ENCODE assay signal across 19 cellular contexts in genomic region chr5:76657683-76658311, GRCh38. TPM values are rescaled to one million over a fixed set of nuclear protein-coding genes. Genes with fewer than 3 reads are reported as not detected.
DNase-seq lines count a peak whose midpoint lies in the region; ATAC-seq and TF ChIP-seq lines count a peak whose summit lies in the region.
"Had no signal": no experiment of that assay in that cellular context is flagged by ENCODE, and none has a peak within 500 bp of the region (broad histone marks: within the 10 kb centered on the region; RNA-seq: fewer than 3 reads in every experiment).

No MANE protein-coding gene starts in this region.

- 61 to 66% methylated on average over 6 of the region's 6 CpGs for WGBS in thyroid gland, 2 donors
- WGBS in GM23248 (ENCODE audit: low coverage in 1 of 2, low lambda C conversion rate in 2 of 2, missing lambda C conversion rate in 2 of 2), 2 experiments, result 48 to 51% methylated on average over 6 of the region's 6 CpGs

- POLR2A ChIA-PET in RWPE1 (lab: Yijun Ruan, JAX; ENCODE audit: low non-redundant PET), result no interaction called here

- no peaks in the 10 kb centered on the region for H3K9me3 ChIP-seq in left ventricle myocardium inferior (replicated peaks)
- H3K9me3 ChIP-seq in thyroid gland, result no peaks in the 10 kb centered on the region
- H3K9me3 ChIP-seq in tibial artery, result no peaks in the 10 kb centered on the region
- H3K9me3 ChIP-seq in GM23248 (ENCODE audit: low read depth), result no peaks in the 10 kb centered on the region
- H3K9me3 ChIP-seq: Caco-2, colonic mucosa, lower lobe of right lung, MG63 had no signal

- H3F3A ChIP-seq in GM23248 (ENCODE audit: insufficient read depth), result no peaks in the 10 kb centered on the region

- H3K4me3 Mint-ChIP-seq in activated T-helper 17 cell treated with anti-CD3 and anti-CD28 coated beads, Interleukin-2, amount 50 U/mL, for 72 hours, result no peak overlapping the region
- H3K4me3 Mint-ChIP-seq in immature natural killer cell, result no peak overlapping the region
- H3K4me3 Mint-ChIP-seq: activated CD4-positive, alpha-beta memory T cell treated with anti-CD3 and anti-CD28 coated beads for 36 hours had no signal

- H3K36me3 ChIP-seq in left ventricle myocardium inferior (no peaks in the 10 kb centered on the region), thyroid gland (peaks cover 0 to 2% of the 10 kb centered on the region in 2 donors), tibial artery (no peaks in the 10 kb centered on the region), GM23248 (ENCODE audit: low read depth) (no peaks in the 10 kb centered on the region)
- H3K36me3 ChIP-seq: colonic mucosa, MG63 had no signal

- H2AFZ ChIP-seq in GM23248, result no peak overlapping the region

- peak overlapping the region; percentile 11 for H3K27ac Mint-ChIP-seq in activated T-helper 17 cell treated with anti-CD3 and anti-CD28 coated beads, Interleukin-2, amount 50 U/mL, for 72 hours
- peak overlapping the region; percentile 39 to 80 (median 60) for H3K27ac Mint-ChIP-seq in immature natural killer cell
- H3K27ac Mint-ChIP-seq: activated CD4-positive, alpha-beta memory T cell treated with anti-CD3 and anti-CD28 coated beads for 36 hours had no signal

- no peaks in the 10 kb centered on the region for H4K20me1 ChIP-seq in GM23248 (ENCODE audit: insufficient read depth)

- no peak overlapping the region for H3K9ac ChIP-seq in GM23248

- DNase-seq in left ventricle myocardium inferior (no peak), left ventricle myocardium superior (no peak), immature natural killer cell (no peak), thyroid gland (no peak), tibial artery (no peak), RWPE1 (ENCODE audit: low spot score) (no peak), GM23248 (no peak)
- DNase-seq: activated CD4-positive, alpha-beta memory T cell treated with anti-CD3 and anti-CD28 coated beads for 36 hours; activated CD4-positive, CD25-positive, alpha-beta regulatory T cell; Caco-2; colonic mucosa; lower lobe of right lung; MG63; NCI-H1417 treated with DMSO at 0.1 percent for 48 hours; stimulated activated CD4-positive, alpha-beta T cell treated with anti-CD3 and anti-CD28 coated beads, Interleukin-4, amount 100 ng/mL, for 24 hours; stimulated activated naive CD8-positive, alpha-beta T cell treated with anti-CD3 and anti-CD28 coated beads, Interleukin-15, Interleukin-2, amounts not matched to agents 100 U/mL and 50 U/mL, for 24 hours; T-helper 2 cell had no signal

- TF ChIP-seq POLR2A in thyroid gland (IDR thresholded peaks at IDR 0.05), result no peak

- H3K4me3 ChIP-seq in left ventricle myocardium inferior (no peak overlapping the region), thyroid gland (replicated peaks in 1 of 3) (no peak overlapping the region), tibial artery (no peak overlapping the region), GM23248 (no peak overlapping the region)
- H3K4me3 ChIP-seq: colonic mucosa, lower lobe of right lung, MG63, SK-N-MC had no signal

- in situ Hi-C loops in GM23248 (cut with MboI), result no loop called here

- H3K27ac ChIP-seq in left ventricle myocardium inferior (replicated peaks) (peak overlapping the region; percentile 0), thyroid gland (peak overlapping the region in 2 of 3 donors; percentile 34 to 46), tibial artery (no peak overlapping the region), RWPE1 (no peak overlapping the region), GM23248 (no peak overlapping the region)
- H3K27ac ChIP-seq: colonic mucosa, lower lobe of right lung, SK-N-MC had no signal

- no peaks in the 10 kb centered on the region for H3K79me2 ChIP-seq in GM23248 (ENCODE audit: insufficient read depth)

- H3K9me2 ChIP-seq in GM23248 (ENCODE audit: insufficient read depth), result no peaks in the 10 kb centered on the region

- no peak overlapping the region for H3K4me2 ChIP-seq in GM23248 (ENCODE audit: unreplicated experiment)

- H3K27me3 Mint-ChIP-seq in activated T-helper 17 cell treated with anti-CD3 and anti-CD28 coated beads, Interleukin-2, amount 50 U/mL, for 72 hours, result no peaks in the 10 kb centered on the region
- peaks cover 2 to 8% (median 6%) of the 10 kb centered on the region in 3 donors for H3K27me3 Mint-ChIP-seq in immature natural killer cell (ENCODE audit: low read depth in 3 of 3)
- H3K27me3 Mint-ChIP-seq: activated CD4-positive, alpha-beta memory T cell treated with anti-CD3 and anti-CD28 coated beads for 36 hours had no signal

- intact Hi-C loops in left ventricle myocardium inferior (cut with micrococcal nuclease), result no loop called here
- intact Hi-C loops in left ventricle myocardium superior (cut with micrococcal nuclease), result no loop called here
- intact Hi-C loops in thyroid gland (cut with DNase I), result no loop called here
- intact Hi-C loops in tibial artery (cut with DNase I; ENCODE audit: low total_unique reads), result no loop called here

- no peak for TF ChIP-seq CTCF in left ventricle myocardium inferior (IDR thresholded peaks at IDR 0.05; ENCODE audit: borderline replicate concordance)
- TF ChIP-seq CTCF in thyroid gland (IDR thresholded peaks at IDR 0.05), result no peak
- TF ChIP-seq CTCF in tibial artery (IDR thresholded peaks at IDR 0.05), result no peak
- no peak for TF ChIP-seq CTCF in RWPE1 (conservative IDR thresholded peaks at IDR 0.05; ENCODE audit: low read depth)

- H3K4me1 ChIP-seq in left ventricle myocardium inferior, result no peaks in the 10 kb centered on the region
- peaks cover 13 to 15% of the 10 kb centered on the region in 2 donors for H3K4me1 ChIP-seq in thyroid gland
- no peaks in the 10 kb centered on the region for H3K4me1 ChIP-seq in tibial artery
- H3K4me1 ChIP-seq in GM23248 (ENCODE audit: insufficient read depth), result no peaks in the 10 kb centered on the region
- H3K4me1 ChIP-seq: colonic mucosa, lower lobe of right lung had no signal

- CTCF ChIA-PET in RWPE1 (lab: Yijun Ruan, JAX), result interaction anchor here (0.8 to 1.1 kb wide), 3 partner anchors 16 to 806 kb away, joined by 3 read pairs; no protein-coding TSS in a partner anchor

- H3K4me1 Mint-ChIP-seq in activated T-helper 17 cell treated with anti-CD3 and anti-CD28 coated beads, Interleukin-2, amount 50 U/mL, for 72 hours, result peaks cover 3% of the 10 kb centered on the region
- H3K4me1 Mint-ChIP-seq in immature natural killer cell, result peaks cover 0 to 15% of the 10 kb centered on the region in 2 donors

- H3K9me3 Mint-ChIP-seq in activated T-helper 17 cell treated with anti-CD3 and anti-CD28 coated beads, Interleukin-2, amount 50 U/mL, for 72 hours, result no peaks in the 10 kb centered on the region
- no peaks in the 10 kb centered on the region for H3K9me3 Mint-ChIP-seq in immature natural killer cell
- H3K9me3 Mint-ChIP-seq: activated CD4-positive, alpha-beta memory T cell treated with anti-CD3 and anti-CD28 coated beads for 36 hours had no signal

- no peak for ATAC-seq in left ventricle myocardium superior
- no peak for ATAC-seq in activated T-helper 17 cell treated with anti-CD3 and anti-CD28 coated beads, Interleukin-2, amount 50 U/mL, for 72 hours (replicated peaks)
- ATAC-seq: lower lobe of right lung; stimulated activated naive CD8-positive, alpha-beta T cell treated with anti-CD3 and anti-CD28 coated beads, Interleukin-15, Interleukin-2, amounts not matched to agents 100 U/mL and 50 U/mL, for 24 hours had no signal

- H3K27me3 ChIP-seq in left ventricle myocardium inferior (ENCODE audit: low read depth), result no peaks in the 10 kb centered on the region
- no peaks in the 10 kb centered on the region for H3K27me3 ChIP-seq in thyroid gland
- no peaks in the 10 kb centered on the region for H3K27me3 ChIP-seq in tibial artery
- peaks cover 25% of the 10 kb centered on the region; the same call in 1 of the 2 replicates for H3K27me3 ChIP-seq in GM23248 (replicated peaks; ENCODE audit: insufficient read depth)
- H3K27me3 ChIP-seq: colonic mucosa, MG63 had no signal

- H3K36me3 Mint-ChIP-seq in activated T-helper 17 cell treated with anti-CD3 and anti-CD28 coated beads, Interleukin-2, amount 50 U/mL, for 72 hours (ENCODE audit: low read depth), result peaks cover 98% of the 10 kb centered on the region
- H3K36me3 Mint-ChIP-seq in immature natural killer cell, result peaks cover 18 to 62% (median 24%) of the 10 kb centered on the region in 3 donors

RNA-seq across cellular contexts. Expression of gene F2RL2, which starts 34.6 kb away (rescaled TPM):
- total RNA-seq in left ventricle myocardium inferior, result 0.22 TPM
- 0.27 TPM for total RNA-seq in left ventricle myocardium superior
- 1 to 10 TPM in 1 of 2 donors, not detected in 1; 1.1 TPM for total RNA-seq in activated T-helper 17 cell treated with anti-CD3 and anti-CD28 coated beads, Interleukin-2, amount 50 U/mL, for 72 hours
- polyA plus RNA-seq in immature natural killer cell, result 1 to 10 TPM in 1 of 3 donors, under 1 TPM in 2; 0.43 to 1.5 (median 0.49) TPM
- total RNA-seq in thyroid gland, result under 1 TPM; 0.13 to 0.73 (median 0.33) TPM
- under 0.01 TPM in 1 of 2 replicates, not detected in the other for total RNA-seq in GM23248 (2014; rRNA removed; shearing (Covaris generic))
- 0.05 TPM in 1 of 2 replicates, not detected in the other for polyA plus RNA-seq in GM23248 (2016; fragmentation: Nextera tagmentation; extraction: Ambion mirVana)
- total RNA-seq: activated CD4-positive, alpha-beta memory T cell treated with anti-CD3 and anti-CD28 coated beads for 36 hours; Caco-2; lower lobe of right lung had no signal

RNA-seq across cellular contexts. Expression of gene F2R, which starts 58.1 kb away (rescaled TPM):
- total RNA-seq in left ventricle myocardium inferior (9.4 TPM), left ventricle myocardium superior (7.2 TPM), thyroid gland (10 to 100 TPM in 1 of 4 donors, 1 to 10 TPM in 3; 5.7 to 27.9 (median 8.8) TPM)
- 10 to 100 TPM in 1 of 2 donors, 1 to 10 TPM in 1; 9.4 to 33.4 TPM for total RNA-seq in activated T-helper 17 cell treated with anti-CD3 and anti-CD28 coated beads, Interleukin-2, amount 50 U/mL, for 72 hours
- polyA plus RNA-seq in immature natural killer cell (100 to 1,000 TPM in 2 of 3 donors, 10 to 100 TPM in 1; 92.6 to 115 (median 106) TPM), GM23248 (2016; fragmentation: Nextera tagmentation; extraction: Ambion mirVana) (4.4 and 4.6 TPM in 2 replicates)
- total RNA-seq in GM23248 (2014; rRNA removed; shearing (Covaris generic)), result 3.7 and 5.3 TPM in 2 replicates

Comparison
In these comparisons a context has a peak if more than half of its experiments do, and no peak if none do; other contexts are left out.
1. H3K27ac ChIP-seq: peak in left ventricle myocardium inferior (single experiment) and thyroid gland (2 of 3); none in tibial artery (0 of 2), RWPE1 (single experiment) and GM23248 (single experiment).